In the genomic region with DNA sequence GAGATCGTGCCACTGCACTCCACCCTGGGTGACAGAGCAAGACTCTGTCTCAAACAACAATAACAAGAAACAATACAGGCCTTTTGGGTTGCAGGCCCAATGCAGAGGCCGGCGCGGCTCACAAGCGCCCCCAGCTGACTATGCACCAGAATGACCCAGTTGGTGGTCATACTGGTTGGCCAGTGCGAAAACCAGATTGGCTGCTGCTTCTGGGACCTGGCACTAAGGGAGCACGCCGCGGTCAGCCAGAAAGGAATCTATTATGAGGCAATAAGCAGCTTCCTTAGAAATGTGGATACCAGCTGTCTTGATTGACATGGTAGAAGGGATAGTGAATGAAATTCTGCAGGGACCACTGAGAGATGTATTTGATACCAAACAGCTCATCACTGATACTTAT, we compare ENCODE assay signal across 11 cellular contexts. TPM values are rescaled to one million over a fixed set of nuclear protein-coding genes. Genes with fewer than 3 reads are reported as not detected.
DNase-seq lines count a peak whose midpoint lies in the region; ATAC-seq and TF ChIP-seq lines count a peak whose summit lies in the region.
"Had no signal": no experiment of that assay in that cellular context is flagged by ENCODE, and none has a peak within 500 bp of the region (broad histone marks: within the 10 kb centered on the region; RNA-seq: fewer than 3 reads in every experiment).

No MANE protein-coding gene starts in this region.

- peak; percentile 8 for DNase-seq in activated CD4-positive, alpha-beta T cell treated with anti-CD3 and anti-CD28 coated beads for 48 hours
- DNase-seq in activated CD4-positive, alpha-beta T cell treated with anti-CD3 and anti-CD28 coated beads, Interleukin-2, amount 10 ng/mL, durations not matched to agents 24 days and 14 days = no peak
- DNase-seq in OCI-M1 (lab: John Stamatoyannopoulos, UW) (peak; percentile 5), foreskin fibroblast (peak; percentile 42 to 66), stomach (peak; percentile 26), NCI-H2227 (lab: John Stamatoyannopoulos, UW; ENCODE audit: unreplicated experiment) (no peak)
- no peak for DNase-seq in activated CD4-positive, CD25-positive, alpha-beta regulatory T cell (lab: John Stamatoyannopoulos, UW)
- DNase-seq: activated CD8-positive, alpha-beta memory T cell treated with anti-CD3 and anti-CD28 coated beads, Interleukin-2, amount 50 U/mL, for 48 hours; AML-193 had no signal

- no peak overlapping the region for H3K27ac Mint-ChIP-seq in activated CD4-positive, alpha-beta T cell treated with anti-CD3 and anti-CD28 coated beads, Interleukin-2, amount 10 ng/mL, durations not matched to agents 24 days and 14 days
- H3K27ac Mint-ChIP-seq: stimulated activated naive CD8-positive, alpha-beta T cell treated with anti-CD3 and anti-CD28 coated beads, Interleukin-15, Interleukin-2, amounts not matched to agents 100 ng/mL and 50 ng/mL, for 24 hours had no signal

- H3K4me3 ChIP-seq in foreskin fibroblast (ENCODE audit: low read depth in 1 of 2, low read length in 2 of 2) = no peak overlapping the region
- H3K4me3 ChIP-seq in stomach = no peak overlapping the region

- peaks cover 0 to 6% (median 0%) of the 10 kb centered on the region in 4 donors for H3K9me3 ChIP-seq in stomach

- peak; percentile 25 for TF ChIP-seq CTCF in foreskin fibroblast (IDR thresholded peaks at IDR 0.05; ENCODE audit: low read depth, low read length)
- no peak for TF ChIP-seq CTCF in stomach (IDR thresholded peaks at IDR 0.05)

- intact Hi-C loops in activated CD4-positive, alpha-beta T cell treated with anti-CD3 and anti-CD28 coated beads, Interleukin-2, amount 10 ng/mL, durations not matched to agents 24 days and 14 days (cut with micrococcal nuclease) = no loop called here
- intact Hi-C loops in stomach (cut with DNase I; ENCODE audit: low total_unique reads) = no loop called here

- H3K27me3 ChIP-seq in stomach = no peaks in the 10 kb centered on the region

- no peak overlapping the region for H3K27ac ChIP-seq in stomach

- H3K4me1 ChIP-seq in stomach = no peaks in the 10 kb centered on the region

- H3K4me3 Mint-ChIP-seq in activated CD4-positive, alpha-beta T cell treated with anti-CD3 and anti-CD28 coated beads, Interleukin-2, amount 10 ng/mL, durations not matched to agents 24 days and 14 days = no peak overlapping the region
- H3K4me3 Mint-ChIP-seq: stimulated activated naive CD8-positive, alpha-beta T cell treated with anti-CD3 and anti-CD28 coated beads, Interleukin-15, Interleukin-2, amounts not matched to agents 100 ng/mL and 50 ng/mL, for 24 hours had no signal

- 70 to 83% (median 79%) methylated on average over 9 of the region's 9 CpGs for WGBS in stomach, 5 donors

- H3K9me3 Mint-ChIP-seq in activated CD4-positive, alpha-beta T cell treated with anti-CD3 and anti-CD28 coated beads, Interleukin-2, amount 10 ng/mL, durations not matched to agents 24 days and 14 days = peaks cover 8% of the 10 kb centered on the region

- no peak for ATAC-seq in GM21423 (IDR thresholded peaks at IDR 0.05; ENCODE audit: unreplicated experiment)

- H3K27me3 Mint-ChIP-seq in activated CD4-positive, alpha-beta T cell treated with anti-CD3 and anti-CD28 coated beads, Interleukin-2, amount 10 ng/mL, durations not matched to agents 24 days and 14 days = no peaks in the 10 kb centered on the region
- H3K27me3 Mint-ChIP-seq: stimulated activated naive CD8-positive, alpha-beta T cell treated with anti-CD3 and anti-CD28 coated beads, Interleukin-15, Interleukin-2, amounts not matched to agents 100 ng/mL and 50 ng/mL, for 24 hours had no signal

- no peaks in the 10 kb centered on the region for H3K36me3 ChIP-seq in stomach

- TF ChIP-seq EP300 in stomach (IDR thresholded peaks at IDR 0.05) = no peak

- no peak for TF ChIP-seq POLR2A in stomach (IDR thresholded peaks at IDR 0.05)

- no peaks in the 10 kb centered on the region for H3K36me3 Mint-ChIP-seq in activated CD4-positive, alpha-beta T cell treated with anti-CD3 and anti-CD28 coated beads, Interleukin-2, amount 10 ng/mL, durations not matched to agents 24 days and 14 days (ENCODE audit: low read depth)

- no peaks in the 10 kb centered on the region for H3K4me1 Mint-ChIP-seq in activated CD4-positive, alpha-beta T cell treated with anti-CD3 and anti-CD28 coated beads, Interleukin-2, amount 10 ng/mL, durations not matched to agents 24 days and 14 days

RNA-seq across cellular contexts. Expression of a gene that starts 35.0 kb away (rescaled TPM):
- not detected in 2 replicates for total RNA-seq in activated CD4-positive, alpha-beta T cell treated with anti-CD3 and anti-CD28 coated beads, Interleukin-2, amount 10 ng/mL, durations not matched to agents 24 days and 14 days
- total RNA-seq in stomach = 10 to 100 TPM in 4 of 5 donors, 1 to 10 TPM in 1; 4.1 to 75.6 (median 22.3) TPM
- polyA plus RNA-seq in stomach = 1 to 10 TPM; 1.4 to 2.1 (median 1.9) TPM

Comparison
In these comparisons a context has a peak if more than half of its experiments do, and no peak if none do; other contexts are left out.
1. DNase-seq: peak in activated CD4-positive, alpha-beta T cell treated with anti-CD3 and anti-CD28 coated beads for 48 hours (single experiment), OCI-M1 (single experiment), foreskin fibroblast (2 of 2) and stomach (single experiment); none in activated CD4-positive, alpha-beta T cell treated with anti-CD3 and anti-CD28 coated beads, Interleukin-2, amount 10 ng/mL, durations not matched to agents 24 days and 14 days (single experiment), activated CD4-positive, CD25-positive, alpha-beta regulatory T cell (0 of 4) and NCI-H2227 (single experiment).